In genomic region chr2:239239607-239240479, GRCh38 we compare ENCODE assay signal across 11 cellular contexts.
DNase-seq lines count a peak whose midpoint lies in the region; ATAC-seq and TF ChIP-seq lines count a peak whose summit lies in the region.
"Had no signal": no experiment of that assay in that cellular context is flagged by ENCODE, and none has a peak within 500 bp of the region (broad histone marks: within the 10 kb centered on the region; RNA-seq: fewer than 3 reads in every experiment).

No MANE protein-coding gene starts in this region.

- CTCF ChIA-PET in IMR-90 (lab: Yijun Ruan, JAX), result interaction anchor here (0.6 kb wide), 1 partner anchor 752 kb away, joined by 3 read pairs; no protein-coding TSS in a partner anchor
- CTCF ChIA-PET in RWPE1 (lab: Yijun Ruan, JAX), result no interaction called here

- H3K9me3 Mint-ChIP-seq in activated T-cell treated with anti-CD3 and anti-CD28 coated beads, Interleukin-2, amount 50 U/mL, for 4 hours, result no peaks in the 10 kb centered on the region

- H3K27me3 ChIP-seq in IMR-90 (ENCODE audit: control insufficient read depth, insufficient read depth, low read length) (no peaks in the 10 kb centered on the region), skeletal muscle tissue (ENCODE audit: control insufficient read depth in 3 of 3, insufficient read depth in 3 of 3, low read length in 3 of 3) (no peaks in the 10 kb centered on the region)

- H3K36me3 Mint-ChIP-seq in activated T-cell treated with anti-CD3 and anti-CD28 coated beads, Interleukin-2, amount 50 U/mL, for 4 hours (ENCODE audit: insufficient read depth), result no peaks in the 10 kb centered on the region

- H3K23ac ChIP-seq in IMR-90 (ENCODE audit: low read depth, low read length), result peak overlapping the region; percentile 39; the same call in 1 of the 2 replicates

- peaks cover 12% of the 10 kb centered on the region for H4K20me1 ChIP-seq in IMR-90 (ENCODE audit: insufficient read depth, low read length)

- intact Hi-C loops in IMR-90 (cut with micrococcal nuclease), result no loop called here

- no peaks in the 10 kb centered on the region for H3K27me3 Mint-ChIP-seq in activated T-cell treated with anti-CD3 and anti-CD28 coated beads, Interleukin-2, amount 50 U/mL, for 4 hours (ENCODE audit: low read depth)

- peak overlapping the region; percentile 16; the same call in 1 of the 2 replicates for H3K18ac ChIP-seq in IMR-90 (ENCODE audit: low read depth, low read length)

- H2BK5ac ChIP-seq in IMR-90 (ENCODE audit: low read depth, low read length, poor library complexity, severe bottlenecking), result no peak overlapping the region

- H3K4me3 Mint-ChIP-seq in activated T-cell treated with anti-CD3 and anti-CD28 coated beads, Interleukin-2, amount 50 U/mL, for 4 hours, result no peak overlapping the region

- H2AFZ ChIP-seq in IMR-90 (replicated peaks; ENCODE audit: low read length, poor library complexity), result peak overlapping the region; percentile 81

- H3K9me1 ChIP-seq in IMR-90 (ENCODE audit: insufficient read depth, low read length), result peaks cover 13% of the 10 kb centered on the region; the same call in 1 of the 2 replicates

- TF ChIP-seq POLR2A in IMR-90 (IDR thresholded peaks at IDR 0.05; ENCODE audit: low read depth, low read length), result no peak

- H2BK120ac ChIP-seq in IMR-90 (ENCODE audit: low read depth, low read length), result peak overlapping the region; percentile 1; the same call in 1 of the 2 replicates

- peak overlapping the region; percentile 18; the same call in 1 of the 2 replicates for H3K4ac ChIP-seq in IMR-90 (ENCODE audit: low read depth, low read length)

- POLR2A ChIA-PET in IMR-90 (lab: Charles Lee; ENCODE audit: unreplicated experiment), result no interaction called here
- POLR2A ChIA-PET in RWPE1 (lab: Yijun Ruan, JAX; ENCODE audit: low non-redundant PET), result no interaction called here

- 0 out of 2 replicates have a peak overlapping the region, but pooled peaks have one; percentile 27 for H2BK20ac ChIP-seq in IMR-90 (ENCODE audit: low read depth, low read length)

- in situ Hi-C loops in IMR-90 (cut with MboI; ENCODE audit: low sequenced_read_pairs), result no loop called here

- H3K56ac ChIP-seq in IMR-90 (ENCODE audit: extremely low read depth, insufficient read depth, low read length), result no peak overlapping the region; the same call in 1 of the 2 replicates

- DNase-seq in IMR-90, result peak; percentile 53
- peak; percentile 72 for DNase-seq in cerebellar cortex (ENCODE audit: low spot score)
- peak; percentile 80 for DNase-seq in left lobe of liver (ENCODE audit: low spot score)
- DNase-seq in RWPE1 (ENCODE audit: low spot score), result no peak
- no peak for DNase-seq in stimulated activated CD4-positive, alpha-beta T cell treated with anti-CD3 and anti-CD28 coated beads, Interleukin-4, amount 100 ng/mL, for 24 hours
- DNase-seq in H4 (ENCODE audit: low spot score), result no peak
- no peak for DNase-seq in activated T-cell treated with anti-CD3 and anti-CD28 coated beads, Interleukin-2, amount 50 U/mL, for 4 hours
- DNase-seq: mesendoderm; NCI-H1436; stimulated activated CD4-positive, alpha-beta T cell treated with anti-CD3 and anti-CD28 coated beads, Interleukin-2, amount 100 ng/mL, for 24 hours had no signal

- BruUV-seq in IMR-90 (replicated peaks; lab: Mats Ljungman, UMichigan), result no TSS peak

- H2AK5ac ChIP-seq in IMR-90 (ENCODE audit: low read depth, low read length), result peak overlapping the region; percentile 60

- dilution Hi-C loops in IMR-90 (cut with HindIII; ENCODE audit: low sequenced_read_pairs, unreplicated experiment), result no loop called here

- peak overlapping the region; percentile 51 for H3K27ac ChIP-seq in IMR-90 (ENCODE audit: insufficient read depth, low read length)
- H3K27ac ChIP-seq in skeletal muscle tissue (ENCODE audit: low read depth, low read length), result peak overlapping the region; percentile 64
- H3K27ac ChIP-seq in RWPE1, result no peak overlapping the region

- H3K79me1 ChIP-seq in IMR-90 (ENCODE audit: low read depth in 1 of 2, low read length in 2 of 2), result peaks cover 40 to 44% of the 10 kb centered on the region in 2 experiments

- ATAC-seq in IMR-90 (ENCODE audit: low read depth) (peak; percentile 59), left lobe of liver (peak; percentile 79)
- ATAC-seq in activated T-cell treated with anti-CD3 and anti-CD28 coated beads, Interleukin-2, amount 50 U/mL, for 4 hours, result no peak

- TF ChIP-seq RAD21 in IMR-90 (IDR thresholded peaks at IDR 0.05; ENCODE audit: low read length), result no peak

- no peak for TF ChIP-seq CTCF in IMR-90 (conservative IDR thresholded peaks at IDR 0.05; ENCODE audit: low read depth, low read length)
- TF ChIP-seq CTCF in RWPE1 (conservative IDR thresholded peaks at IDR 0.05; ENCODE audit: low read depth), result no peak

- H3K4me1 ChIP-seq in IMR-90 (ENCODE audit: control insufficient read depth, insufficient read depth, low read length) (peaks cover 13% of the 10 kb centered on the region), skeletal muscle tissue (ENCODE audit: control insufficient read depth in 3 of 3, insufficient read depth in 3 of 3, low read length in 3 of 3) (peaks cover 43 to 81% (median 76%) of the 10 kb centered on the region in 3 donors)

- no peaks in the 10 kb centered on the region for H3K9me3 ChIP-seq in IMR-90 (ENCODE audit: control insufficient read depth, insufficient read depth, low read length)
- H3K9me3 ChIP-seq in skeletal muscle tissue (ENCODE audit: control insufficient read depth in 3 of 3, low read length in 3 of 3), result no peaks in the 10 kb centered on the region

- H4K5ac ChIP-seq in IMR-90 (ENCODE audit: low read depth, low read length), result peak overlapping the region; percentile 10; the same call in 1 of the 2 replicates

- peaks cover 1% of the 10 kb centered on the region; the same call in 1 of the 2 replicates for H3K36me3 ChIP-seq in IMR-90 (ENCODE audit: control insufficient read depth, insufficient read depth, low read length)
- peaks cover 2 to 4% (median 4%) of the 10 kb centered on the region in 3 donors for H3K36me3 ChIP-seq in skeletal muscle tissue (ENCODE audit: control insufficient read depth in 3 of 3, insufficient read depth in 3 of 3, low read length in 3 of 3)

- H3K4me2 ChIP-seq in IMR-90 (ENCODE audit: low read depth, low read length), result peak overlapping the region; percentile 70

- H3K4me1 Mint-ChIP-seq in activated T-cell treated with anti-CD3 and anti-CD28 coated beads, Interleukin-2, amount 50 U/mL, for 4 hours (ENCODE audit: low read depth), result peaks cover 49% of the 10 kb centered on the region

- H3K4me3 ChIP-seq in IMR-90 (ENCODE audit: insufficient read depth, low read depth, low read length) (no peak overlapping the region), skeletal muscle tissue (ENCODE audit: low read length in 3 of 3) (peak overlapping the region; percentile 10 to 58 (median 34))

- H2BK15ac ChIP-seq in IMR-90 (ENCODE audit: low read depth, low read length), result 0 out of 3 replicates have a peak overlapping the region, but pooled peaks have one; percentile 66

- peak overlapping the region; percentile 10 to 50; a peak in 3 of 4 replicates for H4K8ac ChIP-seq in IMR-90 (ENCODE audit: low read depth in 2 of 2, low read length in 2 of 2)

- peak overlapping the region; percentile 45; the same call in 1 of the 2 replicates for H4K91ac ChIP-seq in IMR-90 (ENCODE audit: insufficient read depth, low read depth, low read length)

- H2AK9ac ChIP-seq in IMR-90 (replicated peaks; ENCODE audit: low read depth, low read length, poor library complexity), result peak overlapping the region; percentile 29

- 25% methylated on average over 10 of the region's 30 CpGs; no CpG with 5 or more reads in 1 of the 2 experiments for WGBS in IMR-90 (ENCODE audit: extremely low coverage in 2 of 2, insufficient read length in 1 of 2), 2 experiments

- peak overlapping the region; percentile 16; the same call in 1 of the 2 replicates for H3K9ac ChIP-seq in IMR-90 (ENCODE audit: low read depth, low read length)
- peak overlapping the region in 2 of 3 donors; percentile 41 to 74 for H3K9ac ChIP-seq in skeletal muscle tissue (ENCODE audit: low read depth in 1 of 3, low read length in 3 of 3)

- no peak overlapping the region for H3K14ac ChIP-seq in IMR-90 (replicated peaks; ENCODE audit: low read depth, low read length)

TF ChIP-seq in IMR-90, 13 proteins besides CTCF, POLR2A, EP300 and RAD21:
- no peak for TF ChIP-seq RCOR1 (IDR thresholded peaks at IDR 0.05; ENCODE audit: insufficient replicate concordance, low read length)
- TF ChIP-seq ELK1 (IDR thresholded peaks at IDR 0.05; ENCODE audit: borderline replicate concordance, low read depth, low read length), result no peak
- TF ChIP-seq SMC3 (IDR thresholded peaks at IDR 0.05; ENCODE audit: low read depth, low read length), result no peak
- TF ChIP-seq MAFK (IDR thresholded peaks at IDR 0.05; ENCODE audit: low read depth, low read length), result no peak
- no peak for TF ChIP-seq MXI1 (IDR thresholded peaks at IDR 0.05; ENCODE audit: borderline replicate concordance, low read depth, low read length)
- TF ChIP-seq MAZ (IDR thresholded peaks at IDR 0.05; ENCODE audit: borderline replicate concordance, low read depth, low read length), result no peak
- TF ChIP-seq RFX5 (IDR thresholded peaks at IDR 0.05; ENCODE audit: low read depth, low read length), result no peak
- TF ChIP-seq CEBPB (IDR thresholded peaks at IDR 0.05; ENCODE audit: low read depth, low read length), result no peak
- no peak for TF ChIP-seq USF2 (IDR thresholded peaks at IDR 0.05; ENCODE audit: low read depth, low read length)

Comparison
In these comparisons a context has a peak if more than half of its experiments do, and no peak if none do; other contexts are left out.
1. ATAC-seq: peak in IMR-90 (single experiment) and left lobe of liver (single experiment); none in activated T-cell treated with anti-CD3 and anti-CD28 coated beads, Interleukin-2, amount 50 U/mL, for 4 hours (0 of 2).
2. DNase-seq: peak in IMR-90 (single experiment), cerebellar cortex (single experiment) and left lobe of liver (single experiment); none in RWPE1 (single experiment), stimulated activated CD4-positive, alpha-beta T cell treated with anti-CD3 and anti-CD28 coated beads, Interleukin-4, amount 100 ng/mL, for 24 hours (single experiment), H4 (single experiment) and activated T-cell treated with anti-CD3 and anti-CD28 coated beads, Interleukin-2, amount 50 U/mL, for 4 hours (single experiment).